Comparison of ENCODE assay signal across 18 cellular contexts in the genomic region with DNA sequence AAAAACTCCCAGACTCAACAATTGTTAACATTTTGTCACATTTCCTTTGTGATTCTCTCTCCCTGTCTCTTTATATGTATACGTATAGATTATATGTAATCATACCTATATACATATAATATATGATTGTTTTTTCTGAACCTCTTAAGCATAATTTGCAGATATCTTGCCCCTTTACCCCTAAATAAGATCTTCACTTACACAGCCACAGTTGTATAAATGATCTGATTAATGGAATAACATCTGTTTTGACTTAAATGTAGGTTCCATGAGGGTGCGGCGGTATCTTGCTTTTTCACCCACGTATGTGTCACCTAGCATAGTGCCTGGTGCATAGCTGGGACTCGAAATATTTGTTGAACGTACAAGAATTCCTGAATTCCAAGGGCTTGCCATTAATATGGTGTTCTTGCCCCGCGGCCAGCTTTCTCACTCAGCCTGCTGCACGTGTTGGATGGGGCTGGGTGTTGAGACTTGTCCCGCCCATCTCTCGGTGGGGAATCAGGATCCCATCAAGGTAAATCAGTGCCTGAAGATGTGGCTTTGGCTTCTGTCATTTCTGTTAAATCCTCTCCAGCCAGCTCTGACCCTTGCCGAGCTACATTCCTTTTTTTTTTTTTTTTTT. TPM values are rescaled to one million over a fixed set of nuclear protein-coding genes. Genes with fewer than 3 reads are reported as not detected.
DNase-seq lines count a peak whose midpoint lies in the region; ATAC-seq, FAIRE-seq and TF ChIP-seq lines count a peak whose summit lies in the region.
"Had no signal": no experiment of that assay in that cellular context is flagged by ENCODE, and none has a peak within 500 bp of the region (broad histone marks: within the 10 kb centered on the region; RNA-seq: fewer than 3 reads in every experiment).

No MANE protein-coding gene starts in this region.

- H3K36me3 ChIP-seq in mammary epithelial cell (ENCODE audit: insufficient read depth, low read length) (no peaks in the 10 kb centered on the region), astrocyte (ENCODE audit: insufficient read depth, low read length) (no peaks in the 10 kb centered on the region)

- no peaks in the 10 kb centered on the region for H3K27me3 Mint-ChIP-seq in MCF 10A (ENCODE audit: insufficient read depth, unreplicated experiment)
- H3K27me3 Mint-ChIP-seq in astrocyte (ENCODE audit: low read depth, unreplicated experiment) = peaks cover 2% of the 10 kb centered on the region
- H3K27me3 Mint-ChIP-seq in type B pancreatic cell = no peaks in the 10 kb centered on the region
- no peaks in the 10 kb centered on the region for H3K27me3 Mint-ChIP-seq in progenitor cell of endocrine pancreas

- no peak overlapping the region for H3K4me3 ChIP-seq in mammary epithelial cell (replicated peaks in 1 of 3; ENCODE audit: insufficient read depth in 1 of 3, low read depth in 2 of 3, low read length in 3 of 3)
- no peak overlapping the region for H3K4me3 ChIP-seq in astrocyte (ENCODE audit: insufficient read depth, low read depth, low read length)

- ATAC-seq in HG03442 (IDR thresholded peaks at IDR 0.05; ENCODE audit: unreplicated experiment) (no peak), HG02610 (IDR thresholded peaks at IDR 0.05; ENCODE audit: unreplicated experiment) (no peak)

- DNase-seq in mammary epithelial cell = peak; percentile 17
- DNase-seq in MCF 10A (ENCODE audit: unreplicated experiment) = no peak
- DNase-seq in astrocyte (ENCODE audit: low read depth) = peak; percentile 14
- DNase-seq in islet precursor cell = peak; percentile 80
- no peak for DNase-seq in type B pancreatic cell (ENCODE audit: extremely low spot score, unreplicated experiment)
- no peak for DNase-seq in progenitor cell of endocrine pancreas (ENCODE audit: low spot score, unreplicated experiment)
- DNase-seq: 8988T, C1 segment of cervical spinal cord, GDM1, NCI-H1417, NCI-H2029, NCI-H2171 treated with DMSO at 0.1 percent for 48 hours, SIG-M5 had no signal

- H3K27me3 ChIP-seq in mammary epithelial cell (ENCODE audit: insufficient read depth, low read length) (no peaks in the 10 kb centered on the region), astrocyte (ENCODE audit: insufficient read depth, low read length) (no peaks in the 10 kb centered on the region)

- H3K36me3 Mint-ChIP-seq in MCF 10A (ENCODE audit: insufficient read depth, unreplicated experiment) = no peaks in the 10 kb centered on the region
- no peaks in the 10 kb centered on the region for H3K36me3 Mint-ChIP-seq in astrocyte (ENCODE audit: low read depth, unreplicated experiment)
- no peaks in the 10 kb centered on the region for H3K36me3 Mint-ChIP-seq in type B pancreatic cell
- H3K36me3 Mint-ChIP-seq in progenitor cell of endocrine pancreas (ENCODE audit: insufficient read depth) = no peaks in the 10 kb centered on the region

- H3K9me3 Mint-ChIP-seq in MCF 10A (ENCODE audit: unreplicated experiment) (no peaks in the 10 kb centered on the region), astrocyte (ENCODE audit: unreplicated experiment) (no peaks in the 10 kb centered on the region), type B pancreatic cell (no peaks in the 10 kb centered on the region), progenitor cell of endocrine pancreas (ENCODE audit: low read depth) (no peaks in the 10 kb centered on the region)

- in situ Hi-C loops in mammary epithelial cell (cut with MboI; ENCODE audit: low sequenced_read_pairs in 2 of 2) = loop anchor here in 1 of 2 donors (5.0 kb wide), 1 partner anchor 253 kb away; no protein-coding TSS in a partner anchor

- H4K20me1 ChIP-seq in mammary epithelial cell (ENCODE audit: insufficient read depth, low read length) (no peaks in the 10 kb centered on the region), astrocyte (ENCODE audit: insufficient read depth, low read length) (no peaks in the 10 kb centered on the region)

- H3K4me3 Mint-ChIP-seq in MCF 10A (ENCODE audit: unreplicated experiment) = no peak overlapping the region
- H3K4me3 Mint-ChIP-seq in astrocyte (ENCODE audit: unreplicated experiment) = no peak overlapping the region
- peak overlapping the region; percentile 50 for H3K4me3 Mint-ChIP-seq in type B pancreatic cell
- no peak overlapping the region for H3K4me3 Mint-ChIP-seq in progenitor cell of endocrine pancreas (ENCODE audit: low read depth)

- H3K9me3 ChIP-seq in mammary epithelial cell (replicated peaks; ENCODE audit: insufficient read depth, low read length) (no peaks in the 10 kb centered on the region), astrocyte (ENCODE audit: insufficient read depth, low read depth, low read length) (no peaks in the 10 kb centered on the region)
- H3K9me3 ChIP-seq: Caco-2 had no signal

- intact Hi-C loops in mammary epithelial cell (cut with micrococcal nuclease) (no loop called here), MCF 10A (cut with micrococcal nuclease) (no loop called here)

- H3K9ac ChIP-seq in mammary epithelial cell (ENCODE audit: insufficient read depth, low read length) = no peak overlapping the region
- no peak overlapping the region for H3K9ac ChIP-seq in astrocyte (ENCODE audit: low read length)

- H2AFZ ChIP-seq in mammary epithelial cell (ENCODE audit: low read depth, low read length) = peak overlapping the region; percentile 58
- no peak overlapping the region for H2AFZ ChIP-seq in astrocyte (ENCODE audit: low read depth, low read length)

- no peak for TF ChIP-seq CTCF in mammary epithelial cell (conservative IDR thresholded peaks at IDR 0.05 in 1 of 2, IDR thresholded peaks at IDR 0.05 in 1 of 2; ENCODE audit: extremely low read depth in 1 of 2, insufficient read depth in 1 of 2, low read depth in 1 of 2, low read length in 2 of 2)
- TF ChIP-seq CTCF in MCF 10A (IDR thresholded peaks at IDR 0.05; ENCODE audit: unreplicated experiment) = no peak
- no peak for TF ChIP-seq CTCF in astrocyte (IDR thresholded peaks at IDR 0.05; ENCODE audit: insufficient read depth, low read depth, low read length)
- no peak for TF ChIP-seq CTCF in type B pancreatic cell (conservative IDR thresholded peaks at IDR 0.05)
- no peak for TF ChIP-seq CTCF in progenitor cell of endocrine pancreas (IDR thresholded peaks at IDR 0.05; ENCODE audit: unreplicated experiment)

- H3K4me1 Mint-ChIP-seq in MCF 10A (ENCODE audit: insufficient read depth, unreplicated experiment) (peaks cover 13% of the 10 kb centered on the region), astrocyte (ENCODE audit: low read depth, unreplicated experiment) (no peaks in the 10 kb centered on the region), type B pancreatic cell (ENCODE audit: unreplicated experiment) (peaks cover 34% of the 10 kb centered on the region), progenitor cell of endocrine pancreas (ENCODE audit: low read depth) (peaks cover 17% of the 10 kb centered on the region)

- H3K4me1 ChIP-seq in mammary epithelial cell (ENCODE audit: insufficient read depth, low read length) (peaks cover 7% of the 10 kb centered on the region), astrocyte (ENCODE audit: insufficient read depth, low read length) (no peaks in the 10 kb centered on the region)

- H3K4me2 ChIP-seq in mammary epithelial cell (ENCODE audit: insufficient read depth, low read depth, low read length) = peak overlapping the region; percentile 53
- H3K4me2 ChIP-seq in astrocyte (ENCODE audit: low read length) = no peak overlapping the region

- H3K79me2 ChIP-seq in mammary epithelial cell (ENCODE audit: insufficient read depth, low read length) = no peaks in the 10 kb centered on the region
- no peaks in the 10 kb centered on the region for H3K79me2 ChIP-seq in astrocyte (ENCODE audit: insufficient read depth, low read length)

- H3K27ac ChIP-seq in mammary epithelial cell (ENCODE audit: insufficient read depth, low read depth, low read length) = no peak overlapping the region
- H3K27ac ChIP-seq in astrocyte (ENCODE audit: low read depth, low read length) = no peak overlapping the region

- BruUV-seq in mammary epithelial cell (replicated peaks; lab: Mats Ljungman, UMichigan) (no TSS peak), MCF 10A (replicated peaks; lab: Mats Ljungman, UMichigan) (no TSS peak)

- 20% methylated on average over 12 of the region's 12 CpGs for WGBS in mammary epithelial cell (ENCODE audit: low coverage, missing lambda C conversion rate)

- H3K27ac Mint-ChIP-seq in MCF 10A (ENCODE audit: low read depth, unreplicated experiment) = no peak overlapping the region
- H3K27ac Mint-ChIP-seq in astrocyte (ENCODE audit: unreplicated experiment) = no peak overlapping the region
- peak overlapping the region; percentile 86 for H3K27ac Mint-ChIP-seq in type B pancreatic cell
- H3K27ac Mint-ChIP-seq in progenitor cell of endocrine pancreas = no peak overlapping the region

- no peak for FAIRE-seq in astrocyte (lab: Jason Lieb, UNC)
- FAIRE-seq: RCC 7860 had no signal

- CTCF ChIA-PET in mammary epithelial cell (lab: Charles Lee; ENCODE audit: low non-redundant PET) (interaction anchor here (0.6 kb wide), 3 partner anchors 65 to 1006 kb away, joined by 5 to 14 read pairs (median 5); no protein-coding TSS in a partner anchor), MCF 10A (lab: Yijun Ruan, JAX) (interaction anchor here (0.6 to 2.4 kb wide), 8 partner anchors 9 to 254 kb away, joined by 3 to 7 read pairs (median 4); partner anchors contain the start of gene MANBAL)

- dilution Hi-C loops in mammary epithelial cell (cut with HindIII; ENCODE audit: low sequenced_read_pairs) = no loop called here

- POLR2A ChIA-PET in MCF 10A (lab: Yijun Ruan, JAX) = interaction anchor here (1.7 to 2.3 kb wide), 2 partner anchors 17 to 248 kb away, joined by 4 to 15 read pairs; partner anchors contain the start of gene BLCAP

RNA-seq across cellular contexts. Expression of gene MANBAL, which starts 10.4 kb away (rescaled TPM):
- total RNA-seq in mammary epithelial cell (10 to 100 TPM; 19.0 to 58.5 TPM), MCF 10A (2022) (46.0 and 56.5 TPM in 2 replicates), astrocyte (39.4 and 41.2 TPM in 2 replicates), type B pancreatic cell (ENCODE audit: low replicate concordance) (35.5 and 40.4 TPM in 2 replicates), progenitor cell of endocrine pancreas (39.4 and 41.2 TPM in 2 replicates)
- 117 TPM for polyA plus RNA-seq in mammary epithelial cell
- polyA minus RNA-seq in mammary epithelial cell = 58.0 TPM

RNA-seq across cellular contexts. Expression of gene GHRH, which starts 17.5 kb away (rescaled TPM):
- total RNA-seq in mammary epithelial cell (not detected), MCF 10A (2022) (not detected in 2 replicates), astrocyte (not detected in 2 replicates), type B pancreatic cell (ENCODE audit: low replicate concordance) (0.77 and 3.9 TPM in 2 replicates), progenitor cell of endocrine pancreas (0.75 TPM in 1 of 2 replicates, not detected in the other)
- polyA plus RNA-seq in mammary epithelial cell = not detected
- polyA minus RNA-seq in mammary epithelial cell = not detected
- total RNA-seq: Caco-2, NCI-H460 had no signal

Comparison
In these comparisons a context has a peak if more than half of its experiments do, and no peak if none do; other contexts are left out.
1. DNase-seq: peak in mammary epithelial cell (single experiment), astrocyte (single experiment) and islet precursor cell (single experiment); none in MCF 10A (single experiment), type B pancreatic cell (single experiment) and progenitor cell of endocrine pancreas (single experiment).